In genomic region chr20:64165866-64166600, GRCh38 we compare ENCODE assay signal across 29 cellular contexts. TPM values are rescaled to one million over a fixed set of nuclear protein-coding genes. Genes with fewer than 3 reads are reported as not detected.
DNase-seq lines count a peak whose midpoint lies in the region; ATAC-seq and TF ChIP-seq lines count a peak whose summit lies in the region.
"Had no signal": no experiment of that assay in that cellular context is flagged by ENCODE, and none has a peak within 500 bp of the region (broad histone marks: within the 10 kb centered on the region; RNA-seq: fewer than 3 reads in every experiment).

No MANE protein-coding gene starts in this region.

- no peaks in the 10 kb centered on the region for H3K4me1 ChIP-seq in gastroesophageal sphincter
- H3K4me1 ChIP-seq: HAP-1, Peyer's patch, psoas muscle had no signal

- no peak overlapping the region for H3K27ac ChIP-seq in gastroesophageal sphincter
- H3K27ac ChIP-seq: Peyer's patch, psoas muscle had no signal

- H3K4me3 ChIP-seq in gastroesophageal sphincter = no peak overlapping the region
- H3K4me3 ChIP-seq: HAP-1, Peyer's patch, psoas muscle had no signal

- no peak for TF ChIP-seq POLR2A in gastroesophageal sphincter (IDR thresholded peaks at IDR 0.05)

- H3K36me3 Mint-ChIP-seq in glutamatergic neuron (ENCODE audit: unreplicated experiment) = peaks cover 5% of the 10 kb centered on the region
- H3K36me3 Mint-ChIP-seq: activated naive CD8-positive, alpha-beta T cell treated with anti-CD3 and anti-CD28 coated beads for 36 hours; mesothelial cell of epicardium; naive B cell had no signal

- 63% methylated on average over 2 of the region's 14 CpGs; no CpG with 5 or more reads in 1 of the 2 donors for WGBS in gastroesophageal sphincter (ENCODE audit: low coverage in 1 of 2), 2 donors

- DNase-seq in NCI-H146 (lab: John Stamatoyannopoulos, UW) (peak; percentile 38), NCI-H146 treated with DMSO at 0.1 percent for 48 hours (lab: John Stamatoyannopoulos, UW; ENCODE audit: unreplicated experiment) (no peak), G401 (ENCODE audit: low spot score) (peak; percentile 72), SK-N-DZ (ENCODE audit: low spot score) (peak; percentile 67), glutamatergic neuron (peak; percentile 56), ACHN (no peak)
- DNase-seq in stimulated activated CD4-positive, alpha-beta T cell treated with anti-CD3 and anti-CD28 coated beads, Interleukin-1b, Interleukin-23, amount 100 ng/mL, for 48 hours = no peak
- DNase-seq: activated CD4-positive, CD25-positive, alpha-beta regulatory T cell treated with anti-CD3 and anti-CD28 coated beads, Interleukin-2, amount 50 U/mL, for 72 hours; activated CD8-positive, alpha-beta T cell treated with anti-CD3 and anti-CD28 coated beads for 36 hours; activated effector memory CD4-positive, alpha-beta T cell treated with Interleukin-2 at 50 U/mL for 16 hours; activated naive CD8-positive, alpha-beta T cell treated with anti-CD3 and anti-CD28 coated beads for 36 hours; aorta; CD4-positive, alpha-beta memory T cell; dermis blood vessel endothelial cell; naive B cell; NCI-H1092; Peyer's patch; psoas muscle; stimulated activated naive CD8-positive, alpha-beta T cell treated with anti-CD3 and anti-CD28 coated beads, Interleukin-15, amount 100 ng/mL, for 72 hours; T-helper 1 cell had no signal

- in situ Hi-C loops in G401 (cut with HindIII; ENCODE audit: low sequenced_read_pairs) (no loop called here), ACHN (cut with HindIII; ENCODE audit: low pct_ligation_motif_present, low pct_unique_long_range_greater_than_20kb, low sequenced_read_pairs) (no loop called here)

- peaks cover 96% of the 10 kb centered on the region for H3K27me3 ChIP-seq in gastroesophageal sphincter
- H3K27me3 ChIP-seq: Peyer's patch had no signal

- H3K4me3 Mint-ChIP-seq in glutamatergic neuron (ENCODE audit: unreplicated experiment) = peak overlapping the region; percentile 99
- H3K4me3 Mint-ChIP-seq: activated CD8-positive, alpha-beta T cell treated with anti-CD3 and anti-CD28 coated beads for 36 hours; activated naive CD8-positive, alpha-beta T cell treated with anti-CD3 and anti-CD28 coated beads for 36 hours; CD4-positive, alpha-beta memory T cell; mesothelial cell of epicardium; naive B cell; stimulated activated naive CD8-positive, alpha-beta T cell treated with anti-CD3 and anti-CD28 coated beads, Interleukin-15, amount 100 ng/mL, for 72 hours had no signal

- no peak for TF ChIP-seq CTCF in glutamatergic neuron (IDR thresholded peaks at IDR 0.05; ENCODE audit: partially characterized antibody, unreplicated experiment)
- TF ChIP-seq CTCF in gastroesophageal sphincter (IDR thresholded peaks at IDR 0.05) = no peak

- peak overlapping the region; percentile 100 for H3K27ac Mint-ChIP-seq in glutamatergic neuron (ENCODE audit: unreplicated experiment)
- H3K27ac Mint-ChIP-seq: activated CD8-positive, alpha-beta T cell treated with anti-CD3 and anti-CD28 coated beads for 36 hours; activated naive CD8-positive, alpha-beta T cell treated with anti-CD3 and anti-CD28 coated beads for 36 hours; CD4-positive, alpha-beta memory T cell; mesothelial cell of epicardium; naive B cell; stimulated activated naive CD8-positive, alpha-beta T cell treated with anti-CD3 and anti-CD28 coated beads, Interleukin-15, amount 100 ng/mL, for 72 hours had no signal

- H3K4me1 Mint-ChIP-seq in glutamatergic neuron (ENCODE audit: low read depth, unreplicated experiment) = peaks cover 52% of the 10 kb centered on the region
- H3K4me1 Mint-ChIP-seq: activated naive CD8-positive, alpha-beta T cell treated with anti-CD3 and anti-CD28 coated beads for 36 hours; stimulated activated naive CD8-positive, alpha-beta T cell treated with anti-CD3 and anti-CD28 coated beads, Interleukin-15, amount 100 ng/mL, for 72 hours had no signal

- no peak for TF ChIP-seq EP300 in gastroesophageal sphincter (IDR thresholded peaks at IDR 0.05)

- peaks cover 62% of the 10 kb centered on the region for H3K9me3 Mint-ChIP-seq in glutamatergic neuron (ENCODE audit: unreplicated experiment)
- H3K9me3 Mint-ChIP-seq: activated CD8-positive, alpha-beta T cell treated with anti-CD3 and anti-CD28 coated beads for 36 hours; activated naive CD8-positive, alpha-beta T cell treated with anti-CD3 and anti-CD28 coated beads for 36 hours; mesothelial cell of epicardium; stimulated activated naive CD8-positive, alpha-beta T cell treated with anti-CD3 and anti-CD28 coated beads, Interleukin-15, amount 100 ng/mL, for 72 hours had no signal

- H3K9me3 ChIP-seq in gastroesophageal sphincter = no peaks in the 10 kb centered on the region
- H3K9me3 ChIP-seq: HAP-1, Peyer's patch, psoas muscle had no signal

- peaks cover 61% of the 10 kb centered on the region for H3K27me3 Mint-ChIP-seq in glutamatergic neuron (ENCODE audit: unreplicated experiment)

- no peaks in the 10 kb centered on the region for H3K36me3 ChIP-seq in gastroesophageal sphincter
- H3K36me3 ChIP-seq: HAP-1, Peyer's patch had no signal

- ATAC-seq in gastroesophageal sphincter = no peak
- ATAC-seq: activated CD8-positive, alpha-beta T cell treated with anti-CD3 and anti-CD28 coated beads for 36 hours; psoas muscle; stimulated activated naive CD8-positive, alpha-beta T cell treated with anti-CD3 and anti-CD28 coated beads, Interleukin-15, amount 100 ng/mL, for 72 hours had no signal

RNA-seq across cellular contexts. Expression of gene MYT1, which starts 1.8 kb away (rescaled TPM):
- 0.12 and 0.20 TPM in 2 replicates for total RNA-seq in G401 (2014; rRNA removed; shearing (Covaris generic))
- 17.7 and 19.3 TPM in 2 replicates for polyA plus RNA-seq in SK-N-DZ (2014; cell fraction: cytosol; rRNA removed)
- 35.0 and 57.9 TPM in 2 replicates for polyA plus RNA-seq in SK-N-DZ (2014; cell fraction: nucleus; rRNA removed)
- total RNA-seq in glutamatergic neuron (ENCODE audit: unreplicated experiment) = 159 TPM
- under 1 TPM in 2 of 4 donors, not detected in 2; 0.04 to 0.27 TPM for total RNA-seq in gastroesophageal sphincter
- total RNA-seq: activated CD8-positive, alpha-beta T cell treated with anti-CD3 and anti-CD28 coated beads for 36 hours; aorta; cardiac septum; CD4-positive, alpha-beta memory T cell; dermis blood vessel endothelial cell; fibroblast of lung; NCI-H460; psoas muscle; skeletal muscle tissue had no signal
- polyA plus RNA-seq: aorta; CD4-positive, alpha-beta memory T cell; fibroblast of lung had no signal

RNA-seq across cellular contexts. Expression of gene NPBWR2, which starts 58.7 kb away (rescaled TPM):
- total RNA-seq in G401 (2014; rRNA removed; shearing (Covaris generic)) = not detected in 2 replicates
- not detected in 2 replicates for polyA plus RNA-seq in SK-N-DZ (2014; cell fraction: cytosol; rRNA removed)
- polyA plus RNA-seq in SK-N-DZ (2014; cell fraction: nucleus; rRNA removed) = not detected in 2 replicates
- total RNA-seq in glutamatergic neuron (ENCODE audit: unreplicated experiment) (not detected), gastroesophageal sphincter (not detected)
- total RNA-seq: A172; activated CD8-positive, alpha-beta T cell treated with anti-CD3 and anti-CD28 coated beads for 36 hours; activated naive CD8-positive, alpha-beta T cell treated with anti-CD3 and anti-CD28 coated beads for 36 hours; aorta; cardiac septum; CD4-positive, alpha-beta memory T cell; dermis blood vessel endothelial cell; fibroblast of lung; liver; mesothelial cell of epicardium; NCI-H460; Peyer's patch; psoas muscle; skeletal muscle tissue had no signal
- polyA plus RNA-seq: aorta; CD4-positive, alpha-beta memory T cell; fibroblast of lung; liver; psoas muscle had no signal

Comparison
In these comparisons a context has a peak if more than half of its experiments do, and no peak if none do; other contexts are left out.
1. DNase-seq: peak in NCI-H146 (single experiment), G401 (single experiment), SK-N-DZ (single experiment) and glutamatergic neuron (single experiment); none in NCI-H146 treated with DMSO at 0.1 percent for 48 hours (single experiment), stimulated activated CD4-positive, alpha-beta T cell treated with anti-CD3 and anti-CD28 coated beads, Interleukin-1b, Interleukin-23, amount 100 ng/mL, for 48 hours (single experiment) and ACHN (single experiment).
2. RNA of gene MYT1, which starts 1.8 kb away (total RNA-seq): 159 TPM in glutamatergic neuron (single experiment); 0.12 to 0.20 TPM in G401 and 0.04 to 0.27 TPM in gastroesophageal sphincter; every median in the first group is over 100 times any median in the second.